25 cellular contexts compared by ENCODE assay signal in the genomic region with DNA sequence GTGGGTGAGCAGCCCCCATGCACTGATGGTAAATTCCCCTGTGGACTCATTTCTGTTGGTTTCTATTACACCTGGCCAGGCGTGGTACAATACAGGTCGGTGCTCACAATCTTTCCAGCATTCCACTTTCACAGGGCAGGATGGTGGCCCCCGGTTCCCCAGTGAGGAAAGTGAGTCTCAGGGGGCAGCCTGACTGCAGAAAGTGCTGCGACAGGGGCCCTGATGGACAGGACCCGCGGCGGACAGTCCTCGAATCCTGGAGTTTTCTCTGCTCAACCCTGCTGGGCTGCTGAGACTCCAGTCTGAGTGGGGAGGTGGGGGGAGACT. TPM values are rescaled to one million over a fixed set of nuclear protein-coding genes. Genes with fewer than 3 reads are reported as not detected.
A peak's percentile ranks its signal among the peaks of the same experiment; 100 is the strongest.
DNase-seq lines count a peak whose midpoint lies in the region; ATAC-seq and FAIRE-seq lines count a peak whose summit lies in the region.
"Had no signal": no experiment of that assay in that cellular context is flagged by ENCODE, and none has a peak within 500 bp of the region (broad histone marks: within the 10 kb centered on the region; RNA-seq: fewer than 3 reads in every experiment).

No MANE protein-coding gene starts in this region.

- H3K9me3 Mint-ChIP-seq in activated CD8-positive, alpha-beta memory T cell treated with anti-CD3 and anti-CD28 coated beads, Interleukin-2, amount 10 ng/mL, durations not matched to agents 7 days and 5 days (ENCODE audit: low read depth) = no peaks in the 10 kb centered on the region
- H3K9me3 Mint-ChIP-seq in central memory CD8-positive, alpha-beta T cell = no peaks in the 10 kb centered on the region
- H3K9me3 Mint-ChIP-seq: IgD-negative memory B cell, immature natural killer cell had no signal

- no peak for ATAC-seq in activated CD8-positive, alpha-beta memory T cell treated with anti-CD3 and anti-CD28 coated beads, Interleukin-2, amount 10 ng/mL, durations not matched to agents 7 days and 5 days
- no peak for ATAC-seq in central memory CD8-positive, alpha-beta T cell (replicated peaks; ENCODE audit: extremely low read depth, poor library complexity, severe bottlenecking)
- ATAC-seq in sciatic nerve (no peak), HG03565 (IDR thresholded peaks at IDR 0.05; ENCODE audit: unreplicated experiment) (no peak), HG03139 (IDR thresholded peaks at IDR 0.05; ENCODE audit: unreplicated experiment) (no peak)
- ATAC-seq: A549, heart left ventricle had no signal

- DNase-seq in activated CD8-positive, alpha-beta memory T cell treated with anti-CD3 and anti-CD28 coated beads, Interleukin-2, amount 10 ng/mL, durations not matched to agents 7 days and 5 days = peak; percentile 38
- no peak for DNase-seq in activated CD8-positive, alpha-beta memory T cell treated with anti-CD3 and anti-CD28 coated beads for 24 hours
- DNase-seq in GM19239 (ENCODE audit: insufficient read length, low spot score) (peak; percentile 10), sciatic nerve (ENCODE audit: low spot score) (peak; percentile 45), NCI-H510A (lab: John Stamatoyannopoulos, UW) (no peak)
- no peak for DNase-seq in central memory CD8-positive, alpha-beta T cell (ENCODE audit: low spot score in 2 of 2)
- DNase-seq: activated CD4-positive, alpha-beta T cell treated with anti-CD3 and anti-CD28 coated beads, Interleukin-2, amount 50 U/mL, for 1 hour; DMS53; GM23248; immature natural killer cell; MG63; NCI-H1694 treated with DMSO at 0.1 percent for 48 hours; NCI-H345; NK-92 treated with Interleukin-12 subunit alpha and Interleukin-12 subunit beta, amount 100 ng/mL, for 24 hours had no signal

- H3K36me3 Mint-ChIP-seq in activated CD8-positive, alpha-beta memory T cell treated with anti-CD3 and anti-CD28 coated beads, Interleukin-2, amount 10 ng/mL, durations not matched to agents 7 days and 5 days = peaks cover 16% of the 10 kb centered on the region
- peaks cover 28% of the 10 kb centered on the region for H3K36me3 Mint-ChIP-seq in central memory CD8-positive, alpha-beta T cell (ENCODE audit: insufficient read depth)

- no peak for FAIRE-seq in GM19239 (lab: Jason Lieb, UNC)
- FAIRE-seq: A549, astrocyte had no signal

- H3K27me3 Mint-ChIP-seq in activated CD8-positive, alpha-beta memory T cell treated with anti-CD3 and anti-CD28 coated beads, Interleukin-2, amount 10 ng/mL, durations not matched to agents 7 days and 5 days = peaks cover 35% of the 10 kb centered on the region
- H3K27me3 Mint-ChIP-seq in central memory CD8-positive, alpha-beta T cell = peaks cover 8% of the 10 kb centered on the region

- H3K4me3 Mint-ChIP-seq in activated CD8-positive, alpha-beta memory T cell treated with anti-CD3 and anti-CD28 coated beads, Interleukin-2, amount 10 ng/mL, durations not matched to agents 7 days and 5 days = no peak overlapping the region
- peak overlapping the region; percentile 99 for H3K4me3 Mint-ChIP-seq in central memory CD8-positive, alpha-beta T cell

- CTCF ChIA-PET in activated CD8-positive, alpha-beta memory T cell treated with anti-CD3 and anti-CD28 coated beads, Interleukin-2, amount 10 ng/mL, durations not matched to agents 7 days and 5 days (lab: Charles Lee) = interaction anchor here (2.2 kb wide), 1 partner anchor 35 kb away, joined by 8 read pairs; no protein-coding TSS in a partner anchor

- intact Hi-C loops in sciatic nerve (cut with DNase I) = no loop called here

- peaks cover 54% of the 10 kb centered on the region for H3K4me1 Mint-ChIP-seq in activated CD8-positive, alpha-beta memory T cell treated with anti-CD3 and anti-CD28 coated beads, Interleukin-2, amount 10 ng/mL, durations not matched to agents 7 days and 5 days
- H3K4me1 Mint-ChIP-seq in central memory CD8-positive, alpha-beta T cell = peaks cover 60% of the 10 kb centered on the region

- no peak overlapping the region for H3K27ac Mint-ChIP-seq in activated CD8-positive, alpha-beta memory T cell treated with anti-CD3 and anti-CD28 coated beads, Interleukin-2, amount 10 ng/mL, durations not matched to agents 7 days and 5 days
- H3K27ac Mint-ChIP-seq in central memory CD8-positive, alpha-beta T cell (ENCODE audit: low read depth) = no peak overlapping the region
- H3K27ac Mint-ChIP-seq: progenitor cell of endocrine pancreas had no signal

RNA-seq across cellular contexts. Expression of gene PGGHG, which starts 3.1 kb away (rescaled TPM):
- total RNA-seq in activated CD8-positive, alpha-beta memory T cell treated with anti-CD3 and anti-CD28 coated beads, Interleukin-2, amount 10 ng/mL, durations not matched to agents 7 days and 5 days = 100 to 1,000 TPM; 214 to 229 TPM
- total RNA-seq in sciatic nerve = 60.3 TPM

RNA-seq across cellular contexts. Expression of gene NLRP6, which starts 7.7 kb away (rescaled TPM):
- 1 to 10 TPM; 3.8 to 6.9 TPM for total RNA-seq in activated CD8-positive, alpha-beta memory T cell treated with anti-CD3 and anti-CD28 coated beads, Interleukin-2, amount 10 ng/mL, durations not matched to agents 7 days and 5 days
- 0.36 TPM for total RNA-seq in sciatic nerve
- total RNA-seq: astrocyte, cerebellum, GM23248, progenitor cell of endocrine pancreas, smooth muscle cell had no signal

RNA-seq across cellular contexts. Expression of gene IFITM5, which starts 13.5 kb away (rescaled TPM):
- total RNA-seq in activated CD8-positive, alpha-beta memory T cell treated with anti-CD3 and anti-CD28 coated beads, Interleukin-2, amount 10 ng/mL, durations not matched to agents 7 days and 5 days = not detected
- total RNA-seq in sciatic nerve = not detected
- total RNA-seq: astrocyte, cerebellum, GM23248, heart left ventricle, lung, progenitor cell of endocrine pancreas, smooth muscle cell, testis had no signal

RNA-seq across cellular contexts. Expression of gene IFITM2, which starts 21.8 kb away (rescaled TPM):
- total RNA-seq in activated CD8-positive, alpha-beta memory T cell treated with anti-CD3 and anti-CD28 coated beads, Interleukin-2, amount 10 ng/mL, durations not matched to agents 7 days and 5 days = 1,000 to 10,000 TPM in 1 of 2 experiments, 100 to 1,000 TPM in 1; 646 to 1,401 TPM
- total RNA-seq in sciatic nerve = 853 TPM

RNA-seq across cellular contexts. Expression of gene IFITM1, which starts 28.0 kb away (rescaled TPM):
- 100 to 1,000 TPM; 459 to 909 TPM for total RNA-seq in activated CD8-positive, alpha-beta memory T cell treated with anti-CD3 and anti-CD28 coated beads, Interleukin-2, amount 10 ng/mL, durations not matched to agents 7 days and 5 days
- total RNA-seq in sciatic nerve = 344 TPM

Comparison
In these comparisons a context has a peak if more than half of its experiments do, and no peak if none do; other contexts are left out.
1. DNase-seq: peak in activated CD8-positive, alpha-beta memory T cell treated with anti-CD3 and anti-CD28 coated beads, Interleukin-2, amount 10 ng/mL, durations not matched to agents 7 days and 5 days (single experiment), GM19239 (single experiment) and sciatic nerve (single experiment); none in activated CD8-positive, alpha-beta memory T cell treated with anti-CD3 and anti-CD28 coated beads for 24 hours (single experiment), central memory CD8-positive, alpha-beta T cell (0 of 2) and NCI-H510A (single experiment).